In genomic region chr6:108419934-108420609, GRCh38 we compare ENCODE assay signal across 32 cellular contexts.
DNase-seq lines count a peak whose midpoint lies in the region; ATAC-seq, FAIRE-seq and TF ChIP-seq lines count a peak whose summit lies in the region.
"Had no signal": no experiment of that assay in that cellular context is flagged by ENCODE, and none has a peak within 500 bp of the region (broad histone marks: within the 10 kb centered on the region; RNA-seq: fewer than 3 reads in every experiment).

No MANE protein-coding gene starts in this region.

- no peak for TF ChIP-seq RAD21 in HCT116 (IDR thresholded peaks at IDR 0.05; ENCODE audit: low read depth)
- no peak for TF ChIP-seq RAD21 in K562 (CRISPR knock-in tag; conservative IDR thresholded peaks at IDR 0.05 in 1 of 2, IDR thresholded peaks at IDR 0.05 in 1 of 2)
- TF ChIP-seq RAD21 in HepG2 (CRISPR knock-in tag; IDR thresholded peaks at IDR 0.05) = no peak

- H3K9me3 Mint-ChIP-seq in natural killer cell = no peaks in the 10 kb centered on the region
- H3K9me3 Mint-ChIP-seq: HFFc6 had no signal

- H3K27me3 Mint-ChIP-seq in natural killer cell (ENCODE audit: low read depth in 2 of 2) = no peaks in the 10 kb centered on the region
- H3K27me3 Mint-ChIP-seq: CD4-positive, alpha-beta memory T cell had no signal

- no peaks in the 10 kb centered on the region for H3K36me3 Mint-ChIP-seq in natural killer cell
- H3K36me3 Mint-ChIP-seq: CD4-positive, alpha-beta memory T cell had no signal

- 51% methylated on average over 2 of the region's 2 CpGs for WGBS in K562 (ENCODE audit: insufficient coverage, low coverage, missing lambda C conversion rate)
- 68% methylated on average over 2 of the region's 2 CpGs for WGBS in HepG2 (ENCODE audit: low lambda C conversion rate)

- H4K20me1 ChIP-seq in HCT116 (ENCODE audit: insufficient read depth) (0 out of 2 replicates have a peak, but pooled peaks cover 4% of the 10 kb centered on the region), K562 (replicated peaks; ENCODE audit: control insufficient read depth, insufficient read depth, low read length) (no peaks in the 10 kb centered on the region), HepG2 (ENCODE audit: insufficient read depth, low read length) (no peaks in the 10 kb centered on the region)

- TF ChIP-seq EP300 in K562 (IDR thresholded peaks at IDR 0.05; ENCODE audit: low read length) (no peak), HepG2 (IDR thresholded peaks at IDR 0.05; ENCODE audit: low read depth in 2 of 2, low read length in 2 of 2) (no peak), HepG2 (CRISPR knock-in tag; IDR thresholded peaks at IDR 0.05; ENCODE audit: borderline replicate concordance) (no peak)

- no peaks in the 10 kb centered on the region for H3K9me2 ChIP-seq in HCT116 (ENCODE audit: insufficient read depth)

- ATAC-seq in HCT116 (no peak), K562 (no peak), HepG2 (no peak), natural killer cell (no peak), HG02642 (IDR thresholded peaks at IDR 0.05; ENCODE audit: poor library complexity, unreplicated experiment) (no peak)
- ATAC-seq: A549 had no signal

- intact Hi-C loops in HCT116 (cut with micrococcal nuclease) (no loop called here), K562 (cut with micrococcal nuclease) (no loop called here), HepG2 (cut with micrococcal nuclease; ENCODE audit: unreplicated experiment) (no loop called here), natural killer cell (cut with micrococcal nuclease) (no loop called here)

- H3K79me2 ChIP-seq in HCT116 (ENCODE audit: insufficient read depth, low read length) = no peaks in the 10 kb centered on the region
- no peaks in the 10 kb centered on the region for H3K79me2 ChIP-seq in K562 (ENCODE audit: control insufficient read depth, insufficient read depth, low read length)
- no peaks in the 10 kb centered on the region for H3K79me2 ChIP-seq in HepG2 (ENCODE audit: insufficient read depth, low read length)

- no peaks in the 10 kb centered on the region for H3K9me3 ChIP-seq in HCT116 (ENCODE audit: control insufficient read depth in 1 of 2, insufficient read depth in 1 of 2, low read depth in 1 of 2, low read length in 2 of 2)
- no peaks in the 10 kb centered on the region for H3K9me3 ChIP-seq in K562 (replicated peaks; ENCODE audit: control insufficient read depth, insufficient read depth, low read depth, low read length)
- H3K9me3 ChIP-seq in HepG2 (ENCODE audit: low read length) = no peaks in the 10 kb centered on the region
- H3K9me3 ChIP-seq: A549 had no signal

- H3K4me1 Mint-ChIP-seq in natural killer cell = no peaks in the 10 kb centered on the region
- H3K4me1 Mint-ChIP-seq: CD4-positive, alpha-beta memory T cell had no signal

- H3K36me3 ChIP-seq in HCT116 (ENCODE audit: control insufficient read depth in 1 of 2, insufficient read depth in 2 of 2, low read length in 2 of 2) (no peaks in the 10 kb centered on the region), K562 (ENCODE audit: control insufficient read depth, insufficient read depth, low read length) (no peaks in the 10 kb centered on the region), HepG2 (replicated peaks in 1 of 2; ENCODE audit: control insufficient read depth in 1 of 2, insufficient read depth in 2 of 2, low read length in 2 of 2) (no peaks in the 10 kb centered on the region)

- H3K27me3 ChIP-seq in HCT116 (ENCODE audit: insufficient read depth, low read length) (no peaks in the 10 kb centered on the region), K562 (ENCODE audit: control insufficient read depth in 2 of 2, insufficient read depth in 2 of 2, low read length in 2 of 2) (no peaks in the 10 kb centered on the region), HepG2 (ENCODE audit: control insufficient read depth in 1 of 2, insufficient read depth in 2 of 2, low read length in 2 of 2) (no peaks in the 10 kb centered on the region)

- TF ChIP-seq CTCF in HCT116 (IDR thresholded peaks at IDR 0.05 in 2 of 3, conservative IDR thresholded peaks at IDR 0.05 in 1 of 3; ENCODE audit: borderline replicate concordance in 1 of 3, insufficient read depth in 1 of 3, low read depth in 2 of 3, low read length in 2 of 3) = no peak
- TF ChIP-seq CTCF in K562 (IDR thresholded peaks at IDR 0.05 in 2 of 3, conservative IDR thresholded peaks at IDR 0.05 in 1 of 3; ENCODE audit: insufficient read depth in 2 of 3, low read depth in 1 of 3, low read length in 3 of 3) = no peak
- no peak for TF ChIP-seq CTCF in HepG2 (CRISPR knock-in tag; IDR thresholded peaks at IDR 0.05)
- no peak for TF ChIP-seq CTCF in natural killer cell (IDR thresholded peaks at IDR 0.05)

- RAD21 ChIA-PET in HCT116 (lab: Charles Lee; ENCODE audit: low non-redundant PET in 1 of 2, low total read pairs in 2 of 2, uncharacterized antibody in 2 of 2, unreplicated experiment in 2 of 2) = no interaction called here

- no peak overlapping the region for H3K27ac Mint-ChIP-seq in natural killer cell
- H3K27ac Mint-ChIP-seq: CD4-positive, alpha-beta memory T cell; HFFc6; T-helper 1 cell treated with Interleukin-12 subunit alpha and Interleukin-12 subunit beta and Interleukin-4 antibody, amounts not matched to agents 30 μg/mL and 1 μg/mL, for 36 hours had no signal

- TF ChIP-seq POLR2A in HCT116 (IDR thresholded peaks at IDR 0.05; ENCODE audit: borderline replicate concordance, extremely low read depth, insufficient read depth, insufficient read length) (no peak), K562 (conservative IDR thresholded peaks at IDR 0.05) (no peak), HepG2 (IDR thresholded peaks at IDR 0.05; ENCODE audit: insufficient read depth in 1 of 2, low read depth in 2 of 2, low read length in 2 of 2) (no peak)

- peak overlapping the region; percentile 85 for H2AFZ ChIP-seq in HCT116 (ENCODE audit: low read depth, low read length, poor library complexity, severe bottlenecking)
- H2AFZ ChIP-seq in K562 (ENCODE audit: low read depth, low read length) = no peak overlapping the region
- no peak overlapping the region for H2AFZ ChIP-seq in HepG2 (ENCODE audit: low read length)

- in situ Hi-C loops in K562 (cut with MboI) = no loop called here
- in situ Hi-C loops in HepG2 (cut with HindIII; ENCODE audit: extremely low pct_ligation_motif_present, low pct_unique_long_range_greater_than_20kb) = no loop called here

- H3K4me3 Mint-ChIP-seq in natural killer cell = no peak overlapping the region
- H3K4me3 Mint-ChIP-seq: CD4-positive, alpha-beta memory T cell; HFFc6; T-helper 1 cell treated with Interleukin-12 subunit alpha and Interleukin-12 subunit beta and Interleukin-4 antibody, amounts not matched to agents 30 μg/mL and 1 μg/mL, for 36 hours had no signal

- no peak overlapping the region for H3K9ac ChIP-seq in HCT116 (ENCODE audit: low read length)
- no peak overlapping the region for H3K9ac ChIP-seq in K562 (ENCODE audit: insufficient read depth in 1 of 2, low read depth in 2 of 2, low read length in 2 of 2)
- no peak overlapping the region for H3K9ac ChIP-seq in HepG2 (ENCODE audit: insufficient read depth, low read depth, low read length)
- H3K9ac ChIP-seq: KMS-11 had no signal

- H3K4me2 ChIP-seq in HCT116 (ENCODE audit: low read length) (peak overlapping the region; percentile 25; the same call in 1 of the 2 replicates), K562 (ENCODE audit: insufficient read depth, low read length) (no peak overlapping the region), HepG2 (ENCODE audit: low read depth, low read length) (no peak overlapping the region)
- H3K4me2 ChIP-seq: A549, KMS-11 had no signal

- no TSS peak for BruUV-seq in HCT116 (replicated peaks; lab: Mats Ljungman, UMichigan)
- no TSS peak for BruUV-seq in K562 (replicated peaks; lab: Mats Ljungman, UMichigan)
- no TSS peak for BruUV-seq in HepG2 (replicated peaks; lab: Mats Ljungman, UMichigan)

- H3K9me1 ChIP-seq in K562 (ENCODE audit: control insufficient read depth, insufficient read depth, low read length) = no peaks in the 10 kb centered on the region

- H3K4me1 ChIP-seq in HCT116 (ENCODE audit: control insufficient read depth in 1 of 2, insufficient read depth in 2 of 2, low read length in 2 of 2) (peaks cover 0 to 4% of the 10 kb centered on the region in 2 experiments; a peak in 2 of 4 replicates), K562 (replicated peaks in 1 of 2; ENCODE audit: control insufficient read depth in 2 of 2, insufficient read depth in 2 of 2, low read length in 2 of 2) (no peaks in the 10 kb centered on the region), HepG2 (ENCODE audit: insufficient read depth, low read length) (no peaks in the 10 kb centered on the region)
- H3K4me1 ChIP-seq: A549 had no signal

- POLR2A ChIA-PET in HCT116 (lab: Charles Lee) (no interaction called here), K562 (lab: Yijun Ruan, JAX) (interaction anchor here (0.7 kb wide), 1 partner anchor 452 kb away, joined by 3 read pairs; no protein-coding TSS in a partner anchor), HepG2 (lab: Yijun Ruan, JAX) (no interaction called here)

- peak; percentile 96 for FAIRE-seq in G401.6 (lab: Jason Lieb, UNC)
- FAIRE-seq in K562 (lab: Jason Lieb, UNC) = no peak
- FAIRE-seq in HepG2 (lab: Jason Lieb, UNC) = no peak
- FAIRE-seq: A549, GM12891, H54 had no signal

- H3K27ac ChIP-seq in HCT116 (ENCODE audit: low read depth, low read length) (no peak overlapping the region), K562 (ENCODE audit: extremely low read depth, low read depth, low read length) (no peak overlapping the region), HepG2 (ENCODE audit: extremely low read length, insufficient read depth, low read length) (no peak overlapping the region)
- H3K27ac ChIP-seq: A549, KMS-11, SK-N-MC had no signal

- DNase-seq in HCT116 (ENCODE audit: low read depth, low spot score) (no peak), K562 (ENCODE audit: extremely low read depth in 1 of 4, low spot score in 3 of 4) (peak in 1 of 4 experiments; percentile 11), HepG2 (ENCODE audit: low spot score) (no peak), middle frontal gyrus (ENCODE audit: extremely low spot score, low spot score) (no peak), natural killer cell (no peak)
- no peak for DNase-seq in activated CD4-positive, alpha-beta T cell treated with anti-CD3 and anti-CD28 coated beads for 1 hour
- DNase-seq: AML-193; C1 segment of cervical spinal cord; CD4-positive, alpha-beta memory T cell; COR-L47; DMS 273 treated with DMSO at 0.1 percent for 48 hours; DMS79; EL; GF-D8; HFFc6; IMR-90; MM.1S; NCI-H1417 treated with DMSO at 0.1 percent for 48 hours; NCI-H187; NCI-H2081 treated with DMSO at 0.1 percent for 48 hours; NCI-H524; NCI-H748 treated with DMSO at 0.1 percent for 48 hours; SIG-M5; SW 1271 had no signal

- H3K4me3 ChIP-seq in HCT116 (replicated peaks in 1 of 2; ENCODE audit: low read depth in 1 of 2, low read length in 2 of 2) (no peak overlapping the region), K562 (no peak overlapping the region), HepG2 (replicated peaks in 1 of 3; ENCODE audit: insufficient read depth in 1 of 3, low read depth in 2 of 3, low read length in 3 of 3) (no peak overlapping the region)
- H3K4me3 ChIP-seq: A549, SK-N-MC had no signal

- CTCF ChIA-PET in HCT116 (lab: Charles Lee) (interaction anchor here (0.6 kb wide), 1 partner anchor 425 kb away, joined by 3 read pairs; no protein-coding TSS in a partner anchor), K562 (lab: Yijun Ruan, JAX; ENCODE audit: low intra/inter-chr PET ratio) (no interaction called here), HepG2 (lab: Yijun Ruan, JAX; ENCODE audit: low intra/inter-chr PET ratio, low total read pairs) (no interaction called here)

TF ChIP-seq in HepG2, 621 proteins besides CTCF, POLR2A, EP300 and RAD21 (continues in another document):
- TF ChIP-seq ZNF652 (CRISPR knock-in tag; IDR thresholded peaks at IDR 0.05; ENCODE audit: borderline replicate concordance, low read depth) = peak; percentile 84
